Comparison of ENCODE assay signal across 16 cellular contexts in genomic region chr1:101245575-101245927, GRCh38. TPM values are rescaled to one million over a fixed set of nuclear protein-coding genes. Genes with fewer than 3 reads are reported as not detected.
DNase-seq lines count a peak whose midpoint lies in the region; ATAC-seq and TF ChIP-seq lines count a peak whose summit lies in the region.
"Had no signal": no experiment of that assay in that cellular context is flagged by ENCODE, and none has a peak within 500 bp of the region (broad histone marks: within the 10 kb centered on the region; RNA-seq: fewer than 3 reads in every experiment).

No MANE protein-coding gene starts in this region.

- peak overlapping the region; percentile 77 for H3K27ac Mint-ChIP-seq in activated T-cell treated with anti-CD3 and anti-CD28 coated beads, Interleukin-2, amount 50 U/mL, for 72 hours
- H3K27ac Mint-ChIP-seq in CD4-positive, alpha-beta T cell, result peak overlapping the region; percentile 62
- peak overlapping the region; percentile 91 for H3K27ac Mint-ChIP-seq in T-helper 17 cell
- peak overlapping the region in 8 of 9 donors; percentile 48 to 100 (median 76) for H3K27ac Mint-ChIP-seq in naive thymus-derived CD4-positive, alpha-beta T cell

- DNase-seq in activated T-cell treated with anti-CD3 and anti-CD28 coated beads, Interleukin-2, amount 50 U/mL, for 72 hours, result no peak
- no peak for DNase-seq in activated T-cell treated with anti-CD3 and anti-CD28 coated beads, Interleukin-2, amount 50 U/mL, for 1 hour
- DNase-seq in CD4-positive, alpha-beta T cell, result no peak
- no peak for DNase-seq in T-helper 17 cell
- no peak for DNase-seq in naive thymus-derived CD4-positive, alpha-beta T cell
- DNase-seq in NCI-H526 (lab: John Stamatoyannopoulos, UW), result no peak
- no peak for DNase-seq in ovary
- DNase-seq: COR-L47, H9, KG1, NCI-H1436 treated with DMSO at 0.1 percent for 48 hours, NCI-H2029 treated with DMSO at 0.1 percent for 48 hours had no signal

- peaks cover 3 to 13% (median 6%) of the 10 kb centered on the region in 3 experiments for H3K36me3 ChIP-seq in naive thymus-derived CD4-positive, alpha-beta T cell (ENCODE audit: control insufficient read depth in 2 of 3, insufficient read depth in 3 of 3, low read length in 3 of 3)
- H3K36me3 ChIP-seq in ovary (no peaks in the 10 kb centered on the region), gastroesophageal sphincter (peaks cover 0 to 3% of the 10 kb centered on the region in 2 donors)

- TF ChIP-seq EP300 in ovary (IDR thresholded peaks at IDR 0.05), result no peak
- TF ChIP-seq EP300 in gastroesophageal sphincter (IDR thresholded peaks at IDR 0.05), result no peak

- no peak for TF ChIP-seq CTCF in CD4-positive, alpha-beta T cell (IDR thresholded peaks at IDR 0.05)
- TF ChIP-seq CTCF in ovary (IDR thresholded peaks at IDR 0.05) (no peak), gastroesophageal sphincter (IDR thresholded peaks at IDR 0.05) (no peak)

- no peaks in the 10 kb centered on the region for H3K9me3 Mint-ChIP-seq in activated T-cell treated with anti-CD3 and anti-CD28 coated beads, Interleukin-2, amount 50 U/mL, for 72 hours
- no peaks in the 10 kb centered on the region for H3K9me3 Mint-ChIP-seq in CD4-positive, alpha-beta T cell
- H3K9me3 Mint-ChIP-seq in naive thymus-derived CD4-positive, alpha-beta T cell, result peaks cover 0 to 2% (median 0%) of the 10 kb centered on the region in 11 donors
- H3K9me3 Mint-ChIP-seq: H9 had no signal

- peaks cover 11 to 24% of the 10 kb centered on the region in 2 donors for H3K36me3 Mint-ChIP-seq in activated T-cell treated with anti-CD3 and anti-CD28 coated beads, Interleukin-2, amount 50 U/mL, for 72 hours (ENCODE audit: insufficient read depth in 2 of 2)
- H3K36me3 Mint-ChIP-seq in CD4-positive, alpha-beta T cell (ENCODE audit: low read depth), result peaks cover 41% of the 10 kb centered on the region
- H3K36me3 Mint-ChIP-seq in T-helper 17 cell (ENCODE audit: low read depth), result peaks cover 9% of the 10 kb centered on the region
- peaks cover 11 to 29% (median 25%) of the 10 kb centered on the region in 5 donors for H3K36me3 Mint-ChIP-seq in naive thymus-derived CD4-positive, alpha-beta T cell

- no peaks in the 10 kb centered on the region for H3K27me3 Mint-ChIP-seq in activated T-cell treated with anti-CD3 and anti-CD28 coated beads, Interleukin-2, amount 50 U/mL, for 72 hours (ENCODE audit: low read depth)
- no peaks in the 10 kb centered on the region for H3K27me3 Mint-ChIP-seq in CD4-positive, alpha-beta T cell
- H3K27me3 Mint-ChIP-seq in T-helper 17 cell, result no peaks in the 10 kb centered on the region
- H3K27me3 Mint-ChIP-seq in naive thymus-derived CD4-positive, alpha-beta T cell, result no peaks in the 10 kb centered on the region

- H3K4me1 ChIP-seq in naive thymus-derived CD4-positive, alpha-beta T cell (ENCODE audit: control insufficient read depth in 2 of 2, insufficient read depth in 2 of 2, low read length in 2 of 2), result peaks cover 35 to 54% of the 10 kb centered on the region in 2 donors
- H3K4me1 ChIP-seq in ovary (ENCODE audit: insufficient read depth) (no peaks in the 10 kb centered on the region), gastroesophageal sphincter (no peaks in the 10 kb centered on the region)

- POLR2A ChIA-PET in CD4-positive, alpha-beta T cell (lab: Charles Lee), result interaction anchor here (0.7 to 6.3 kb wide), 14 partner anchors 9 to 811 kb away, joined by 3 to 37 read pairs (median 3); partner anchors contain the start of gene S1PR1
- POLR2A ChIA-PET in naive thymus-derived CD4-positive, alpha-beta T cell (lab: Charles Lee), result interaction anchor here (0.6 to 23.6 kb wide), 11 partner anchors 8 to 320 kb away, joined by 3 to 633 read pairs (median 6); partner anchors contain the start of gene S1PR1

- TF ChIP-seq POLR2A in ovary (IDR thresholded peaks at IDR 0.05) (no peak), gastroesophageal sphincter (IDR thresholded peaks at IDR 0.05) (no peak)

- WGBS in ovary, 3 donors, result 88 to 95% (median 92%) methylated on average over 1 of the region's 1 CpG
- WGBS in gastroesophageal sphincter (ENCODE audit: low coverage in 1 of 2), 2 donors, result 90 to 100% methylated on average over 1 of the region's 1 CpG

- no peaks in the 10 kb centered on the region for H3K9me3 ChIP-seq in CD4-positive, alpha-beta T cell (ENCODE audit: control insufficient read depth, low read length)
- no peaks in the 10 kb centered on the region for H3K9me3 ChIP-seq in T-helper 17 cell (ENCODE audit: control insufficient read depth, low read length, poor library complexity, severe bottlenecking)
- H3K9me3 ChIP-seq in naive thymus-derived CD4-positive, alpha-beta T cell (ENCODE audit: control insufficient read depth in 2 of 3, low read length in 3 of 3), result no peaks in the 10 kb centered on the region
- H3K9me3 ChIP-seq in ovary, result no peaks in the 10 kb centered on the region
- no peaks in the 10 kb centered on the region for H3K9me3 ChIP-seq in gastroesophageal sphincter
- H3K9me3 ChIP-seq: BLaER1 had no signal

- H3K4me3 Mint-ChIP-seq in activated T-cell treated with anti-CD3 and anti-CD28 coated beads, Interleukin-2, amount 50 U/mL, for 72 hours, result no peak overlapping the region
- H3K4me3 Mint-ChIP-seq in CD4-positive, alpha-beta T cell, result no peak overlapping the region
- no peak overlapping the region for H3K4me3 Mint-ChIP-seq in T-helper 17 cell
- H3K4me3 Mint-ChIP-seq in naive thymus-derived CD4-positive, alpha-beta T cell, result peak overlapping the region in 1 of 10 donors; percentile 11
- H3K4me3 Mint-ChIP-seq: H9 had no signal

- CTCF ChIA-PET in CD4-positive, alpha-beta T cell (lab: Charles Lee), result interaction anchor here (2.7 kb wide), 1 partner anchor 43 kb away, joined by 9 read pairs; no protein-coding TSS in a partner anchor
- CTCF ChIA-PET in naive thymus-derived CD4-positive, alpha-beta T cell (lab: Charles Lee), result interaction anchor here (0.9 to 7.3 kb wide), 5 partner anchors 34 to 110 kb away, joined by 3 to 61 read pairs (median 4); no protein-coding TSS in a partner anchor

- H3K27ac ChIP-seq in CD4-positive, alpha-beta T cell (ENCODE audit: low read depth, low read length), result no peak overlapping the region
- H3K27ac ChIP-seq in naive thymus-derived CD4-positive, alpha-beta T cell (ENCODE audit: low read depth, low read length), result no peak overlapping the region
- no peak overlapping the region for H3K27ac ChIP-seq in ovary
- H3K27ac ChIP-seq in gastroesophageal sphincter, result no peak overlapping the region
- H3K27ac ChIP-seq: BLaER1 had no signal

- intact Hi-C loops in CD4-positive, alpha-beta T cell (cut with DNase I, micrococcal nuclease), result loop anchor here in 1 of 2 experiments (2.0 kb wide), 1 partner anchor 13 kb away; no protein-coding TSS in a partner anchor
- intact Hi-C loops in naive thymus-derived CD4-positive, alpha-beta T cell (cut with micrococcal nuclease), result no loop called here
- intact Hi-C loops in ovary (cut with DNase I), result no loop called here

- peak; percentile 14 to 30 for ATAC-seq in activated T-cell treated with anti-CD3 and anti-CD28 coated beads, Interleukin-2, amount 50 U/mL, for 72 hours (replicated peaks in 1 of 2)
- no peak for ATAC-seq in CD4-positive, alpha-beta T cell (ENCODE audit: poor library complexity)
- ATAC-seq in T-helper 17 cell (no peak), gastroesophageal sphincter (no peak)
- ATAC-seq in naive thymus-derived CD4-positive, alpha-beta T cell, result no peak
- ATAC-seq: HepG2 had no signal

- no peak overlapping the region for H3K4me3 ChIP-seq in naive thymus-derived CD4-positive, alpha-beta T cell (ENCODE audit: low read length)
- no peak overlapping the region for H3K4me3 ChIP-seq in ovary
- H3K4me3 ChIP-seq in gastroesophageal sphincter, result no peak overlapping the region
- H3K4me3 ChIP-seq: BLaER1 had no signal

- no peaks in the 10 kb centered on the region for H3K27me3 ChIP-seq in CD4-positive, alpha-beta T cell (ENCODE audit: control insufficient read depth, insufficient read depth, low read length)
- H3K27me3 ChIP-seq in naive thymus-derived CD4-positive, alpha-beta T cell (ENCODE audit: control insufficient read depth in 2 of 2, insufficient read depth in 2 of 2, low read length in 2 of 2), result no peaks in the 10 kb centered on the region
- H3K27me3 ChIP-seq in ovary, result no peaks in the 10 kb centered on the region
- H3K27me3 ChIP-seq in gastroesophageal sphincter, result no peaks in the 10 kb centered on the region
- H3K27me3 ChIP-seq: BLaER1 had no signal

- H3K4me1 Mint-ChIP-seq in activated T-cell treated with anti-CD3 and anti-CD28 coated beads, Interleukin-2, amount 50 U/mL, for 72 hours (ENCODE audit: low read depth), result peaks cover 68% of the 10 kb centered on the region
- peaks cover 81% of the 10 kb centered on the region for H3K4me1 Mint-ChIP-seq in CD4-positive, alpha-beta T cell (ENCODE audit: low read depth)
- H3K4me1 Mint-ChIP-seq in T-helper 17 cell, result peaks cover 42% of the 10 kb centered on the region
- peaks cover 37 to 94% (median 78%) of the 10 kb centered on the region in 7 donors for H3K4me1 Mint-ChIP-seq in naive thymus-derived CD4-positive, alpha-beta T cell
- H3K4me1 Mint-ChIP-seq: H9 had no signal

RNA-seq across cellular contexts. Expression of gene S1PR1, which starts 8.7 kb away (rescaled TPM):
- 100 to 1,000 TPM; 135 to 157 TPM for total RNA-seq in activated T-cell treated with anti-CD3 and anti-CD28 coated beads, Interleukin-2, amount 50 U/mL, for 72 hours
- 100 to 1,000 TPM; 397 to 414 TPM for total RNA-seq in CD4-positive, alpha-beta T cell
- total RNA-seq in T-helper 17 cell, result 100 to 1,000 TPM; 157 to 226 TPM
- total RNA-seq in naive thymus-derived CD4-positive, alpha-beta T cell, result 100 to 1,000 TPM; 116 to 305 (median 283) TPM
- polyA plus RNA-seq in naive thymus-derived CD4-positive, alpha-beta T cell, result 100 to 1,000 TPM; 209 to 247 TPM
- 10 to 100 TPM in 3 of 7 donors, 1 to 10 TPM in 4; 8.0 to 26.2 (median 8.8) TPM for total RNA-seq in ovary
- polyA plus RNA-seq in ovary, result 10 to 100 TPM; 25.8 to 27.8 TPM
- 10 to 100 TPM; 13.9 to 73.6 (median 47.8) TPM for total RNA-seq in gastroesophageal sphincter
- total RNA-seq: HepG2, NCI-H460 had no signal
- polyA plus RNA-seq: HepG2 had no signal

Comparison
In these comparisons a context has a peak if more than half of its experiments do, and no peak if none do; other contexts are left out.
1. ATAC-seq: peak in activated T-cell treated with anti-CD3 and anti-CD28 coated beads, Interleukin-2, amount 50 U/mL, for 72 hours (2 of 2); none in CD4-positive, alpha-beta T cell (single experiment), T-helper 17 cell (single experiment), naive thymus-derived CD4-positive, alpha-beta T cell (single experiment) and gastroesophageal sphincter (single experiment).
2. Peak in every context shown above with its lines, with median percentiles within 50 percentile points of each other: H3K27ac Mint-ChIP-seq.